In genomic region chr1:16294219-16295212, GRCh38 we compare ENCODE assay signal across 20 cellular contexts. TPM values are rescaled to one million over a fixed set of nuclear protein-coding genes. Genes with fewer than 3 reads are reported as not detected.
DNase-seq lines count a peak whose midpoint lies in the region; ATAC-seq and TF ChIP-seq lines count a peak whose summit lies in the region.
"Had no signal": no experiment of that assay in that cellular context is flagged by ENCODE, and none has a peak within 500 bp of the region (broad histone marks: within the 10 kb centered on the region; RNA-seq: fewer than 3 reads in every experiment).

No MANE protein-coding gene starts in this region.

- peak overlapping the region; percentile 24 for H3K27ac Mint-ChIP-seq in CD4-positive, alpha-beta T cell
- peak overlapping the region; percentile 74 for H3K27ac Mint-ChIP-seq in activated T-helper 17 cell treated with anti-CD3 and anti-CD28 coated beads, Interleukin-2, amount 50 U/mL, for 72 hours
- peak overlapping the region in 1 of 9 donors; percentile 18 for H3K27ac Mint-ChIP-seq in naive thymus-derived CD4-positive, alpha-beta T cell
- H3K27ac Mint-ChIP-seq: CD8-positive, alpha-beta T cell; stimulated activated memory B cell treated with anti-CD40 and anti-IgM and Interleukin-4, amounts not matched to agents 10 μg/mL and 1 μg/mL and 100 μg/mL, for 72 hours; T-helper 1 cell treated with Interleukin-12 subunit alpha and Interleukin-12 subunit beta and Interleukin-4 antibody, amounts not matched to agents 30 μg/mL and 1 μg/mL, for 36 hours had no signal

- peaks cover 71% of the 10 kb centered on the region for H3K36me3 Mint-ChIP-seq in CD4-positive, alpha-beta T cell (ENCODE audit: low read depth)
- H3K36me3 Mint-ChIP-seq in activated T-helper 17 cell treated with anti-CD3 and anti-CD28 coated beads, Interleukin-2, amount 50 U/mL, for 72 hours (ENCODE audit: low read depth) = peaks cover 77% of the 10 kb centered on the region
- H3K36me3 Mint-ChIP-seq in naive thymus-derived CD4-positive, alpha-beta T cell = peaks cover 10 to 36% (median 17%) of the 10 kb centered on the region in 5 donors

- H3K4me3 ChIP-seq in esophagus squamous epithelium (no peak overlapping the region), gastrocnemius medialis (no peak overlapping the region)
- no peak overlapping the region for H3K4me3 ChIP-seq in naive thymus-derived CD4-positive, alpha-beta T cell (ENCODE audit: low read length)
- H3K4me3 ChIP-seq: esophagus muscularis mucosa, PC-9, tibial nerve had no signal

- no peak overlapping the region for H3K27ac ChIP-seq in CD4-positive, alpha-beta T cell (ENCODE audit: low read depth, low read length)
- H3K27ac ChIP-seq in esophagus squamous epithelium (peak overlapping the region; percentile 74 to 87 (median 79)), gastrocnemius medialis (peak overlapping the region; percentile 50 to 62 (median 58))
- no peak overlapping the region for H3K27ac ChIP-seq in naive thymus-derived CD4-positive, alpha-beta T cell (ENCODE audit: low read depth, low read length)
- H3K27ac ChIP-seq: PC-9 had no signal

- no peak overlapping the region for H3K4me3 Mint-ChIP-seq in CD4-positive, alpha-beta T cell
- no peak overlapping the region for H3K4me3 Mint-ChIP-seq in activated T-helper 17 cell treated with anti-CD3 and anti-CD28 coated beads, Interleukin-2, amount 50 U/mL, for 72 hours
- no peak overlapping the region for H3K4me3 Mint-ChIP-seq in naive thymus-derived CD4-positive, alpha-beta T cell
- H3K4me3 Mint-ChIP-seq: CD8-positive, alpha-beta T cell; stimulated activated memory B cell treated with anti-CD40 and anti-IgM and Interleukin-4, amounts not matched to agents 10 μg/mL and 1 μg/mL and 100 μg/mL, for 72 hours; T-helper 1 cell treated with Interleukin-12 subunit alpha and Interleukin-12 subunit beta and Interleukin-4 antibody, amounts not matched to agents 30 μg/mL and 1 μg/mL, for 36 hours had no signal

- no peak for ATAC-seq in CD4-positive, alpha-beta T cell (ENCODE audit: poor library complexity)
- ATAC-seq in activated T-helper 17 cell treated with anti-CD3 and anti-CD28 coated beads, Interleukin-2, amount 50 U/mL, for 72 hours (replicated peaks) = no peak
- no peak for ATAC-seq in gastrocnemius medialis
- ATAC-seq in naive thymus-derived CD4-positive, alpha-beta T cell = no peak
- ATAC-seq: CD8-positive, alpha-beta T cell; stimulated activated memory B cell treated with anti-CD40 and anti-IgM and Interleukin-4, amounts not matched to agents 10 μg/mL and 1 μg/mL and 100 μg/mL, for 72 hours had no signal

- H3K4me1 ChIP-seq in esophagus squamous epithelium (peaks cover 6 to 77% (median 43%) of the 10 kb centered on the region in 3 donors), gastrocnemius medialis (peaks cover 16 to 32% of the 10 kb centered on the region in 2 donors)
- H3K4me1 ChIP-seq in naive thymus-derived CD4-positive, alpha-beta T cell (ENCODE audit: control insufficient read depth in 2 of 2, insufficient read depth in 2 of 2, low read length in 2 of 2) = no peaks in the 10 kb centered on the region

- WGBS in esophagus squamous epithelium, 2 donors = 46 to 50% methylated on average over 3 of the region's 3 CpGs

- no peaks in the 10 kb centered on the region for H3K9me3 Mint-ChIP-seq in CD4-positive, alpha-beta T cell
- no peaks in the 10 kb centered on the region for H3K9me3 Mint-ChIP-seq in activated T-helper 17 cell treated with anti-CD3 and anti-CD28 coated beads, Interleukin-2, amount 50 U/mL, for 72 hours
- H3K9me3 Mint-ChIP-seq in naive thymus-derived CD4-positive, alpha-beta T cell = no peaks in the 10 kb centered on the region
- H3K9me3 Mint-ChIP-seq: CD8-positive, alpha-beta T cell; stimulated activated memory B cell treated with anti-CD40 and anti-IgM and Interleukin-4, amounts not matched to agents 10 μg/mL and 1 μg/mL and 100 μg/mL, for 72 hours; T-helper 1 cell treated with Interleukin-12 subunit alpha and Interleukin-12 subunit beta and Interleukin-4 antibody, amounts not matched to agents 30 μg/mL and 1 μg/mL, for 36 hours had no signal

- no peaks in the 10 kb centered on the region for H3K27me3 Mint-ChIP-seq in CD4-positive, alpha-beta T cell
- H3K27me3 Mint-ChIP-seq in activated T-helper 17 cell treated with anti-CD3 and anti-CD28 coated beads, Interleukin-2, amount 50 U/mL, for 72 hours = no peaks in the 10 kb centered on the region
- no peaks in the 10 kb centered on the region for H3K27me3 Mint-ChIP-seq in naive thymus-derived CD4-positive, alpha-beta T cell
- H3K27me3 Mint-ChIP-seq: stimulated activated memory B cell treated with anti-CD40 and anti-IgM and Interleukin-4, amounts not matched to agents 10 μg/mL and 1 μg/mL and 100 μg/mL, for 72 hours had no signal

- H3K4me1 Mint-ChIP-seq in CD4-positive, alpha-beta T cell (ENCODE audit: low read depth) = no peaks in the 10 kb centered on the region
- peaks cover 10% of the 10 kb centered on the region for H3K4me1 Mint-ChIP-seq in activated T-helper 17 cell treated with anti-CD3 and anti-CD28 coated beads, Interleukin-2, amount 50 U/mL, for 72 hours
- H3K4me1 Mint-ChIP-seq in naive thymus-derived CD4-positive, alpha-beta T cell = peaks cover 2 to 24% (median 7%) of the 10 kb centered on the region in 7 donors
- H3K4me1 Mint-ChIP-seq: stimulated activated memory B cell treated with anti-CD40 and anti-IgM and Interleukin-4, amounts not matched to agents 10 μg/mL and 1 μg/mL and 100 μg/mL, for 72 hours had no signal

- in situ Hi-C loops in gastrocnemius medialis (cut with MboI; ENCODE audit: low sequenced_read_pairs in 4 of 4) = loop anchor here in 1 of 4 donors (10.0 kb wide), 1 partner anchor 60 kb away; the partner anchor contains the start of gene FBXO42

- POLR2A ChIA-PET in CD4-positive, alpha-beta T cell (lab: Charles Lee) = no interaction called here
- POLR2A ChIA-PET in naive thymus-derived CD4-positive, alpha-beta T cell (lab: Charles Lee) = no interaction called here

- no peak for TF ChIP-seq CTCF in CD4-positive, alpha-beta T cell (IDR thresholded peaks at IDR 0.05)
- TF ChIP-seq CTCF in esophagus squamous epithelium (IDR thresholded peaks at IDR 0.05) (no peak), gastrocnemius medialis (IDR thresholded peaks at IDR 0.05 in 4 of 5, conservative IDR thresholded peaks at IDR 0.05 in 1 of 5) (no peak)

- no peak for TF ChIP-seq POLR2A in esophagus squamous epithelium (IDR thresholded peaks at IDR 0.05)
- TF ChIP-seq POLR2A in gastrocnemius medialis (IDR thresholded peaks at IDR 0.05) = no peak

- H3K27me3 ChIP-seq in CD4-positive, alpha-beta T cell (ENCODE audit: control insufficient read depth, insufficient read depth, low read length) = no peaks in the 10 kb centered on the region
- H3K27me3 ChIP-seq in esophagus squamous epithelium = no peaks in the 10 kb centered on the region
- H3K27me3 ChIP-seq in gastrocnemius medialis = no peaks in the 10 kb centered on the region
- no peaks in the 10 kb centered on the region for H3K27me3 ChIP-seq in naive thymus-derived CD4-positive, alpha-beta T cell (ENCODE audit: control insufficient read depth in 2 of 2, insufficient read depth in 2 of 2, low read length in 2 of 2)
- H3K27me3 ChIP-seq: esophagus muscularis mucosa, tibial nerve had no signal

- peaks cover 0 to 58% (median 4%) of the 10 kb centered on the region in 3 donors for H3K36me3 ChIP-seq in esophagus squamous epithelium
- H3K36me3 ChIP-seq in gastrocnemius medialis = no peaks in the 10 kb centered on the region
- peaks cover 0 to 39% (median 8%) of the 10 kb centered on the region in 3 experiments for H3K36me3 ChIP-seq in naive thymus-derived CD4-positive, alpha-beta T cell (ENCODE audit: control insufficient read depth in 2 of 3, insufficient read depth in 3 of 3, low read length in 3 of 3)

- H3K9me3 ChIP-seq in CD4-positive, alpha-beta T cell (ENCODE audit: control insufficient read depth, low read length) = no peaks in the 10 kb centered on the region
- H3K9me3 ChIP-seq in esophagus squamous epithelium (no peaks in the 10 kb centered on the region), gastrocnemius medialis (no peaks in the 10 kb centered on the region)
- no peaks in the 10 kb centered on the region for H3K9me3 ChIP-seq in naive thymus-derived CD4-positive, alpha-beta T cell (ENCODE audit: control insufficient read depth in 2 of 3, low read length in 3 of 3)
- H3K9me3 ChIP-seq: esophagus muscularis mucosa, tibial nerve had no signal

- no peak for DNase-seq in CD4-positive, alpha-beta T cell
- DNase-seq in esophagus squamous epithelium (lab: John Stamatoyannopoulos, UW) (no peak), gastrocnemius medialis (no peak), NCI-H1694 treated with DMSO at 0.1 percent for 48 hours (lab: John Stamatoyannopoulos, UW) (no peak), SIG-M5 treated with dmso at 0.1 percent for 504 hours (lab: John Stamatoyannopoulos, UW; ENCODE audit: unreplicated experiment) (no peak)
- no peak for DNase-seq in naive thymus-derived CD4-positive, alpha-beta T cell
- no peak for DNase-seq in stimulated activated CD4-positive, alpha-beta T cell treated with anti-CD3 and anti-CD28 coated beads, Interleukin-15, amount 100 ng/mL, for 24 hours
- DNase-seq: activated effector memory CD4-positive, alpha-beta T cell treated with anti-CD3 and anti-CD28 coated beads, Interleukin-2, amount 50 U/mL, for 16 hours; CD8-positive, alpha-beta T cell; DMS53; H7; NCI-H1930; NCI-H226; NCI-H774; PC-9 had no signal

- intact Hi-C loops in CD4-positive, alpha-beta T cell (cut with DNase I, micrococcal nuclease) = no loop called here
- intact Hi-C loops in esophagus squamous epithelium (cut with DNase I) = no loop called here
- intact Hi-C loops in gastrocnemius medialis (cut with DNase I; ENCODE audit: low total_unique reads) = no loop called here
- intact Hi-C loops in naive thymus-derived CD4-positive, alpha-beta T cell (cut with micrococcal nuclease) = loop anchor here in 1 of 2 donors (5.0 kb wide), 1 partner anchor 68 kb away; no protein-coding TSS in a partner anchor

- CTCF ChIA-PET in CD4-positive, alpha-beta T cell (lab: Charles Lee) = no interaction called here
- CTCF ChIA-PET in naive thymus-derived CD4-positive, alpha-beta T cell (lab: Charles Lee) = no interaction called here

RNA-seq across cellular contexts. Expression of gene CPLANE2, which starts 57.5 kb away (rescaled TPM):
- total RNA-seq in CD4-positive, alpha-beta T cell = 1 to 10 TPM; 5.3 to 8.4 TPM
- 1 to 10 TPM; 3.1 to 7.5 TPM for total RNA-seq in activated T-helper 17 cell treated with anti-CD3 and anti-CD28 coated beads, Interleukin-2, amount 50 U/mL, for 72 hours
- total RNA-seq in esophagus squamous epithelium (1 to 10 TPM; 3.6 to 5.6 (median 3.9) TPM), gastrocnemius medialis (1 to 10 TPM in 3 of 4 donors, under 1 TPM in 1; 0.46 to 6.3 (median 3.1) TPM)
- total RNA-seq in naive thymus-derived CD4-positive, alpha-beta T cell = 10 to 100 TPM in 2 of 5 experiments, 1 to 10 TPM in 3; 6.6 to 11.4 (median 8.8) TPM
- polyA plus RNA-seq in naive thymus-derived CD4-positive, alpha-beta T cell = 1 to 10 TPM; 3.0 to 3.6 TPM

RNA-seq across cellular contexts. Expression of gene FBXO42, which starts 57.8 kb away (rescaled TPM):
- 10 to 100 TPM; 14.3 to 14.9 TPM for total RNA-seq in CD4-positive, alpha-beta T cell
- 10 to 100 TPM; 19.7 to 27.3 TPM for total RNA-seq in activated T-helper 17 cell treated with anti-CD3 and anti-CD28 coated beads, Interleukin-2, amount 50 U/mL, for 72 hours
- 10 to 100 TPM; 15.9 to 29.0 (median 20.2) TPM for total RNA-seq in esophagus squamous epithelium
- total RNA-seq in gastrocnemius medialis = 10 to 100 TPM; 23.1 to 32.4 (median 27.2) TPM
- 10 to 100 TPM; 18.7 to 25.7 (median 24.6) TPM for total RNA-seq in naive thymus-derived CD4-positive, alpha-beta T cell
- polyA plus RNA-seq in naive thymus-derived CD4-positive, alpha-beta T cell = 10 to 100 TPM; 17.9 to 26.7 TPM

Comparison
In these comparisons a context has a peak if more than half of its experiments do, and no peak if none do; other contexts are left out.
1. H3K27ac ChIP-seq: peak in esophagus squamous epithelium (4 of 4) and gastrocnemius medialis (4 of 4); none in CD4-positive, alpha-beta T cell (single experiment) and naive thymus-derived CD4-positive, alpha-beta T cell (single experiment).